In the genomic region with DNA sequence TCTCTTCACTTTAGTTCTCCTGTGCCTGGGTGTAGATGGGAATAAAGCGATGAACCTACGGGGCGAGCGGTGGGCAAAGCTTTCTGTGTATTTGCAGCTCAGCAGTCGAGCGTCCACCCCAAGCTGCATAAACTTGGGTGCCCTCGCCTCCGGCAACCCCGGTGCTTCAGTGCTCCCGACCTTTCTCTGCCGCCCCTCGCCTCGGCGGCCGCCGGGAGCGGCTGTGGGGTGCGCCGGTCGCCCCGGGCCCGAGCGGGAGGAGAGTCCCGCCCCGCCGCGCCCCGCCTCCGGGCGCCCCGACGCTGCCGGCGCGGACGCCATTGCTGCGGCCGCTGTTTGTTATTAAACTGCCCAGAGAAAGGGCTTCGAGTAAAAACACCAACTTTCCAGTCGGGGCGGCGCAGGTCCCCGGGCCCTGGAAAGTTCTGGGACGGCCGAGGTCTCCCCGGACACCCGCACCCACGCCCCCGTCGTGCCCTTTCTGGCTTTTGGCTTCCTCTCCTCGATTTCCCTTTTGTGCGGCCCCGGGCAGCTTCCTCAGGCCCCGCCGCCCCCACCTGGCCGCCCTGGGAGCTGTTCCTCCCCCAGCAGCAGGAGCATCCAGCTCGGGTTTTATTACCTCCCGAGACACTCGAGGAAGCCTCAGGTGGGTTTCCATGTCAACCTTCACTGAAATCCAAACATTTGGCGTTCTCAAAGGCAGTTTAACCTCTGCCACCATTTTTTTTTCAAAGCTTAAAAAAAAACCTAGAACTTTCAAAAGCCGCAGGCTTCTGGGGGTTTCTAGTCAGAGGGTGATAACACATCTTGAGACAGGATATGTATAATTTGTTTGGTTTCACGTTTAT, we compare ENCODE assay signal across 9 cellular contexts.
A peak's percentile ranks its signal among the peaks of the same experiment; 100 is the strongest.
DNase-seq lines count a peak whose midpoint lies in the region; ATAC-seq and TF ChIP-seq lines count a peak whose summit lies in the region.
"Had no signal": no experiment of that assay in that cellular context is flagged by ENCODE, and none has a peak within 500 bp of the region (broad histone marks: within the 10 kb centered on the region; RNA-seq: fewer than 3 reads in every experiment).

No MANE protein-coding gene starts in this region.

- H3K56ac ChIP-seq in mesendoderm (ENCODE audit: low read length): peak overlapping the region; percentile 70

- H3K18ac ChIP-seq in mesendoderm (ENCODE audit: low read length): peak overlapping the region; percentile 72

- POLR2A ChIA-PET in activated CD8-positive, alpha-beta T cell treated with anti-CD3 and anti-CD28 coated beads for 36 hours (lab: Charles Lee): interaction anchor here (0.6 to 2.1 kb wide), 4 partner anchors 378 to 1065 kb away, joined by 3 to 7 read pairs (median 4); a partner anchor contains a TSS

- H3K4me3 Mint-ChIP-seq in activated CD8-positive, alpha-beta T cell treated with anti-CD3 and anti-CD28 coated beads for 36 hours: peak overlapping the region; percentile 72

- H3K4me2 ChIP-seq in mesendoderm (ENCODE audit: low read length): no peak overlapping the region

- H4K5ac ChIP-seq in mesendoderm (ENCODE audit: low read length): no peak overlapping the region

- DNase-seq in NOMO-1 (lab: John Stamatoyannopoulos, UW; ENCODE audit: unreplicated experiment in 2 of 2) (peak; percentile 18 to 26), NOMO-1 treated with dmso at 0.1 percent for 144 hours (lab: John Stamatoyannopoulos, UW; ENCODE audit: unreplicated experiment) (no peak), NCI-H2171 treated with DMSO at 0.1 percent for 48 hours (lab: John Stamatoyannopoulos, UW) (peak; percentile 85), mesendoderm (peak; percentile 84)
- DNase-seq in activated CD8-positive, alpha-beta T cell treated with anti-CD3 and anti-CD28 coated beads for 36 hours: peak; percentile 49
- DNase-seq in effector memory CD4-positive, alpha-beta T cell: peak; percentile 22 to 38 (median 30)
- DNase-seq in stimulated activated CD8-positive, alpha-beta memory T cell treated with anti-CD3 and anti-CD28 coated beads, Interleukin-7, amount 100 ng/mL, for 48 hours (ENCODE audit: extremely low read depth in 1 of 2, low read depth in 1 of 2): peak; percentile 11 to 13
- DNase-seq: DND-41 had no signal

- H3K27me3 ChIP-seq in effector memory CD4-positive, alpha-beta T cell (replicated peaks; ENCODE audit: control insufficient read depth, insufficient read depth, low read length, poor library complexity, severe bottlenecking): no peaks in the 10 kb centered on the region
- H3K27me3 ChIP-seq in mesendoderm (ENCODE audit: insufficient read depth, low read length, poor library complexity): no peaks in the 10 kb centered on the region

- CTCF ChIA-PET in activated CD8-positive, alpha-beta T cell treated with anti-CD3 and anti-CD28 coated beads for 36 hours (lab: Charles Lee): interaction anchor here (0.6 to 4.9 kb wide), 10 partner anchors 8 to 384 kb away, joined by 3 to 39 read pairs (median 4); a partner anchor contains a TSS

- no peaks in the 10 kb centered on the region for H3K36me3 ChIP-seq in effector memory CD4-positive, alpha-beta T cell (ENCODE audit: control insufficient read depth, insufficient read depth, low read length)
- H3K36me3 ChIP-seq in mesendoderm (ENCODE audit: control insufficient read depth, insufficient read depth, low read length): no peaks in the 10 kb centered on the region

- H3K27ac ChIP-seq in effector memory CD4-positive, alpha-beta T cell (ENCODE audit: insufficient read depth, low read length, poor library complexity, severe bottlenecking): peak overlapping the region; percentile 73
- peak overlapping the region; percentile 35 for H3K27ac ChIP-seq in mesendoderm (ENCODE audit: low read depth, low read length)

- ATAC-seq in HG02973 (IDR thresholded peaks at IDR 0.05; ENCODE audit: unreplicated experiment): peak; percentile 65
- ATAC-seq in activated CD8-positive, alpha-beta T cell treated with anti-CD3 and anti-CD28 coated beads for 36 hours: peak; percentile 78

- peaks cover 44% of the 10 kb centered on the region for H3K4me1 Mint-ChIP-seq in activated CD8-positive, alpha-beta T cell treated with anti-CD3 and anti-CD28 coated beads for 36 hours (ENCODE audit: low read depth)

- H2BK5ac ChIP-seq in mesendoderm (ENCODE audit: low read length): no peak overlapping the region

- H3K4me1 ChIP-seq in effector memory CD4-positive, alpha-beta T cell (ENCODE audit: control insufficient read depth, insufficient read depth, low read length, poor library complexity, severe bottlenecking): peaks cover 5% of the 10 kb centered on the region
- peaks cover 17% of the 10 kb centered on the region for H3K4me1 ChIP-seq in mesendoderm (ENCODE audit: control insufficient read depth, low read depth, low read length)

- no peaks in the 10 kb centered on the region for H3K9me3 ChIP-seq in effector memory CD4-positive, alpha-beta T cell (ENCODE audit: control insufficient read depth, low read length)

- H3K9me3 Mint-ChIP-seq in activated CD8-positive, alpha-beta T cell treated with anti-CD3 and anti-CD28 coated beads for 36 hours: no peaks in the 10 kb centered on the region

- TF ChIP-seq CTCF in activated CD8-positive, alpha-beta T cell treated with anti-CD3 and anti-CD28 coated beads for 36 hours (IDR thresholded peaks at IDR 0.05): no peak

- H3K79me1 ChIP-seq in mesendoderm (ENCODE audit: low read length): no peaks in the 10 kb centered on the region

- H3K27me3 Mint-ChIP-seq in activated CD8-positive, alpha-beta T cell treated with anti-CD3 and anti-CD28 coated beads for 36 hours: no peaks in the 10 kb centered on the region

- H3K79me2 ChIP-seq in mesendoderm (ENCODE audit: control insufficient read depth, insufficient read depth, low read length): no peaks in the 10 kb centered on the region

- H3K23ac ChIP-seq in mesendoderm (ENCODE audit: low read length): no peak overlapping the region

- WGBS in mesendoderm (ENCODE audit: extremely low coverage, insufficient coverage, low lambda C conversion rate): no CpG with 5 or more reads among the region's 62 CpGs

- intact Hi-C loops in activated CD8-positive, alpha-beta T cell treated with anti-CD3 and anti-CD28 coated beads for 36 hours (cut with micrococcal nuclease): loop anchor here (5.0 kb wide), 1 partner anchor 379 kb away; a partner anchor contains a TSS

- peak overlapping the region; percentile 17 for H3K9ac ChIP-seq in mesendoderm (ENCODE audit: low read length)

- H2BK15ac ChIP-seq in mesendoderm (replicated peaks; ENCODE audit: low read depth): no peak overlapping the region

- H2AK5ac ChIP-seq in mesendoderm (ENCODE audit: low read length): peak overlapping the region; percentile 37

- H3K36me3 Mint-ChIP-seq in activated CD8-positive, alpha-beta T cell treated with anti-CD3 and anti-CD28 coated beads for 36 hours (ENCODE audit: low read depth): no peaks in the 10 kb centered on the region

- peak overlapping the region; percentile 87 for H3K27ac Mint-ChIP-seq in activated CD8-positive, alpha-beta T cell treated with anti-CD3 and anti-CD28 coated beads for 36 hours

- peak overlapping the region; percentile 0 for H2BK120ac ChIP-seq in mesendoderm (ENCODE audit: low read depth, low read length)

- H4K8ac ChIP-seq in mesendoderm (ENCODE audit: low read depth, low read length): peak overlapping the region; percentile 97

- peak overlapping the region; percentile 87 for H3K4me3 ChIP-seq in effector memory CD4-positive, alpha-beta T cell (ENCODE audit: insufficient read depth, low read depth, low read length, poor library complexity, severe bottlenecking)
- H3K4me3 ChIP-seq in mesendoderm (ENCODE audit: low read length): no peak overlapping the region

- H3K4ac ChIP-seq in mesendoderm (ENCODE audit: low read depth, low read length): peak overlapping the region; percentile 41
